8 cellular contexts compared by ENCODE assay signal in genomic region chr17:50864747-50865059, GRCh38. TPM values are rescaled to one million over a fixed set of nuclear protein-coding genes. Genes with fewer than 3 reads are reported as not detected.
DNase-seq lines count a peak whose midpoint lies in the region; ATAC-seq and TF ChIP-seq lines count a peak whose summit lies in the region.

No MANE protein-coding gene starts in this region.

- BruUV-seq in A673 (replicated peaks; lab: Mats Ljungman, UMichigan) = TSS peak; percentile 48

- POLR2A ChIA-PET in A673 (lab: Charles Lee; ENCODE audit: low non-redundant PET) = no interaction called here

- no peak for TF ChIP-seq CTCF in A673 (conservative IDR thresholded peaks at IDR 0.05; ENCODE audit: low read depth, low read length)

- intact Hi-C loops in A673 (cut with micrococcal nuclease; ENCODE audit: unreplicated experiment) = loop anchor here (5.0 kb wide), 3 partner anchors 48 to 303 kb away; partner anchors contain the start of genes NME1 and NME2
- intact Hi-C loops in left colon (cut with DNase I, micrococcal nuclease) = no loop called here

- ATAC-seq in left colon (no peak), HG02970 (IDR thresholded peaks at IDR 0.05; ENCODE audit: low FRiP score, unreplicated experiment) (no peak)

- H3K27me3 ChIP-seq in A673 (replicated peaks; ENCODE audit: insufficient read depth, low read depth, low read length, poor library complexity) (no peaks in the 10 kb centered on the region), muscle layer of duodenum (ENCODE audit: low read depth, low read length) (no peaks in the 10 kb centered on the region)

- H3K36me3 ChIP-seq in A673 (ENCODE audit: insufficient read depth, low read length, poor library complexity, severe bottlenecking) = peaks cover 24% of the 10 kb centered on the region
- peaks cover 10 to 24% of the 10 kb centered on the region in 2 donors for H3K36me3 ChIP-seq in muscle layer of duodenum (ENCODE audit: control insufficient read depth in 1 of 2, insufficient read depth in 2 of 2, low read length in 2 of 2)

- H3K9me3 ChIP-seq in A673 (ENCODE audit: low read depth, low read length, poor library complexity, severe bottlenecking) (no peaks in the 10 kb centered on the region), muscle layer of duodenum (ENCODE audit: control insufficient read depth in 1 of 2, low read length in 2 of 2) (no peaks in the 10 kb centered on the region)

- H3K4me3 ChIP-seq in A673 (ENCODE audit: low read depth, low read length, poor library complexity, severe bottlenecking) = peak overlapping the region; percentile 58
- H3K4me3 ChIP-seq in Jurkat, Clone E6-1 (ENCODE audit: low read length) = peak overlapping the region; percentile 67
- H3K4me3 ChIP-seq in muscle layer of duodenum (ENCODE audit: low read depth in 1 of 2, low read length in 2 of 2) = peak overlapping the region; percentile 89 to 95

- CTCF ChIA-PET in A673 (lab: Charles Lee) = interaction anchor here (0.7 kb wide), 1 partner anchor 96 kb away, joined by 4 read pairs; no protein-coding TSS in a partner anchor

- DNase-seq in A673 (ENCODE audit: low spot score) (no peak), caudate nucleus (lab: John Stamatoyannopoulos, UW) (no peak), left colon (no peak), mucosa of gallbladder (ENCODE audit: low spot score) (no peak), EL (no peak)
- DNase-seq in Jurkat, Clone E6-1 (ENCODE audit: low read depth, low spot score) = no peak

- peak overlapping the region; percentile 95 for H3K27ac ChIP-seq in A673 (ENCODE audit: low read depth, low read length, poor library complexity, severe bottlenecking)
- H3K27ac ChIP-seq in caudate nucleus (ENCODE audit: low read depth, low read length) = peak overlapping the region; percentile 100
- peak overlapping the region; percentile 98 for H3K27ac ChIP-seq in muscle layer of duodenum (ENCODE audit: low read length)

- H3K4me1 ChIP-seq in A673 (ENCODE audit: insufficient read depth, low read length, poor library complexity, severe bottlenecking) (peaks cover 6% of the 10 kb centered on the region), muscle layer of duodenum (ENCODE audit: control insufficient read depth in 1 of 2, insufficient read depth in 2 of 2, low read length in 2 of 2) (peaks cover 27 to 43% of the 10 kb centered on the region in 2 donors)

RNA-seq across cellular contexts. Expression of gene TOB1, which starts 1.5 kb away (rescaled TPM):
- total RNA-seq in A673 (2021) = 19.3 and 24.4 TPM in 2 replicates
- 13.0 TPM for polyA plus RNA-seq in Jurkat, Clone E6-1 (2012; ENCODE audit: insufficient read depth, insufficient read length)
- 100 to 1,000 TPM; 138 to 175 TPM for total RNA-seq in left colon
- 134 TPM for total RNA-seq in mucosa of gallbladder

RNA-seq across cellular contexts. Expression of gene WFIKKN2, which starts 29.3 kb away (rescaled TPM):
- total RNA-seq in A673 (2021) (not detected in 2 replicates), left colon (under 1 TPM; 0.06 to 0.08 TPM), mucosa of gallbladder (0.63 TPM)
- polyA plus RNA-seq in Jurkat, Clone E6-1 (2012; ENCODE audit: insufficient read depth, insufficient read length) = not detected
